18 cellular contexts compared by ENCODE assay signal in genomic region chr13:106393776-106394175, GRCh38.
DNase-seq lines count a peak whose midpoint lies in the region; ATAC-seq, FAIRE-seq and TF ChIP-seq lines count a peak whose summit lies in the region.
"Had no signal": no experiment of that assay in that cellular context is flagged by ENCODE, and none has a peak within 500 bp of the region (broad histone marks: within the 10 kb centered on the region; RNA-seq: fewer than 3 reads in every experiment).

No MANE protein-coding gene starts in this region.

- ATAC-seq in foreskin keratinocyte (peak; percentile 99), HG02981 (IDR thresholded peaks at IDR 0.05; ENCODE audit: unreplicated experiment) (no peak)
- ATAC-seq: Right ventricle myocardium inferior had no signal

- peaks cover 17% of the 10 kb centered on the region for H3K4me1 ChIP-seq in foreskin keratinocyte

- TF ChIP-seq CTCF in bronchial epithelial cell (IDR thresholded peaks at IDR 0.05; ENCODE audit: insufficient read depth, low read length, severe bottlenecking) = no peak
- no peak for TF ChIP-seq CTCF in foreskin keratinocyte (conservative IDR thresholded peaks at IDR 0.05)

- DNase-seq in NCI-H2171 treated with DMSO at 0.1 percent for 48 hours (lab: John Stamatoyannopoulos, UW) = peak; percentile 15
- DNase-seq in NCI-H2171 (lab: John Stamatoyannopoulos, UW) = no peak
- DNase-seq in bronchial epithelial cell (ENCODE audit: low read depth) = peak; percentile 99
- DNase-seq in foreskin keratinocyte = peak; percentile 92 to 97
- no peak for DNase-seq in T-helper 2 cell
- DNase-seq in mucosa of gallbladder (ENCODE audit: low spot score) = no peak
- no peak for DNase-seq in effector CD4-positive, alpha-beta T cell
- DNase-seq: Calu3; CD4-positive, alpha-beta memory T cell; DMS53; Kasumi-1; NCI-H187; NCI-H510A treated with DMSO at 0.1 percent for 48 hours had no signal

- no peak overlapping the region for H3K27ac ChIP-seq in foreskin keratinocyte
- H3K27ac ChIP-seq: 22Rv1 had no signal

- no peaks in the 10 kb centered on the region for H3K27me3 ChIP-seq in bronchial epithelial cell (ENCODE audit: control insufficient read depth, insufficient read depth, low read length)
- no peaks in the 10 kb centered on the region for H3K27me3 ChIP-seq in foreskin keratinocyte

- no peaks in the 10 kb centered on the region for H3K36me3 ChIP-seq in bronchial epithelial cell (ENCODE audit: control insufficient read depth, insufficient read depth, low read length)

- H3K4me3 ChIP-seq in bronchial epithelial cell (ENCODE audit: low read depth, low read length) = no peak overlapping the region

- peak; percentile 97 for FAIRE-seq in bronchial epithelial cell (lab: Jason Lieb, UNC)
- FAIRE-seq: GM19239, H54 had no signal

Comparison
In these comparisons a context has a peak if more than half of its experiments do, and no peak if none do; other contexts are left out.
1. DNase-seq: peak in NCI-H2171 treated with DMSO at 0.1 percent for 48 hours (single experiment), bronchial epithelial cell (single experiment) and foreskin keratinocyte (2 of 2); none in NCI-H2171 (single experiment), T-helper 2 cell (0 of 5), mucosa of gallbladder (single experiment) and effector CD4-positive, alpha-beta T cell (single experiment).